In the genomic region with DNA sequence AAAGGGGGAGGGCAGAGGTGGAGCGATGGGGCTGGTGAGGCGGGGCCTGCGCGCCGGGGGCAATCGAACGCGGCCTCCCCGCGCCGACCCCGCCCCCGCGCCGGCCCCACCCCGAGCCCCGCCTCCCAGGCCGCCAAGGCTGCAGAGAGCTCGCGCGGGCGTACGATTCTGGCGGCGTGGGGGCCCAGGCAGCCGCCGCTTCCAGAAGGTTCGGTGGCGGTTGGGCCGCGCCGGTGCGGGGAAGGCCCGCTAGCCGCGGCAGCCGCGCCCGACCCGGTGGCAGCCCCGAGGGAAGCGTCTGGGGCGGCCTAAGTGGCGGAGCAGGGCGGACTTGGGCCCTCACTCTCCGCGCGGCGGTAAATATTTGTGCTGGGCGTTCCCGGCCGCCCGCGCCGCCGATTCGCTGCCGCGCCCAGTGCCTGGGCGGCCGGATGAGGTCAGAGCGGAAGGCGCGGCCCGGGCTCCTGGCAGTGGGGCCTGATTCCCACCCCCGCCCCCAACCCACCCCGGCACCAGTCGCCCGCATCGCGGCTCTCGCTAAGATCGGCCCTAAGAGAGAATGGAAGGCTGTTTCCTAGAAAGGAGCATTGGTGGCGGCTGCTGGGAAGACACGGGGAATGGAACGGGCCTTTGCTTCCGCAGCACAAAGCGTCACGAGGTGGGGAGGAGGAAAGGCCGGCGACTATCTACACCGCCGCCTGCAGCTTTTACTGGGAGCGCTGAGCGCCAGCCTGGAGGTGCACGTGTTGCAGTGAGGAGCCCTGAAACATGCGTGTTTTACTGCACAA, we compare ENCODE assay signal across 8 cellular contexts. TPM values are rescaled to one million over a fixed set of nuclear protein-coding genes. Genes with fewer than 3 reads are reported as not detected.
A peak's percentile ranks its signal among the peaks of the same experiment; 100 is the strongest.
DNase-seq lines count a peak whose midpoint lies in the region; TF ChIP-seq lines count a peak whose summit lies in the region.

ACOT7 (minus strand) TSS at position 368 of the 788 bp plus-strand sequence. CDS start 368 bp downstream, outside the sequence.

- no peak for TF ChIP-seq CTCF in GM10248 (IDR thresholded peaks at IDR 0.05; ENCODE audit: control extremely low read depth, extremely low read depth, low read depth, missing control alignments)
- peak; percentile 8 for TF ChIP-seq CTCF in HFF-Myc (IDR thresholded peaks at IDR 0.05; ENCODE audit: low read depth, low read length, missing control alignments)
- TF ChIP-seq CTCF in parathyroid adenoma (IDR thresholded peaks at IDR 0.05) = no peak
- peak in 3 of 5 experiments; percentile 22 to 37 (median 33) for TF ChIP-seq CTCF in tibial nerve (IDR thresholded peaks at IDR 0.05)

- H3K4me3 Mint-ChIP-seq in activated naive CD8-positive, alpha-beta T cell = peak within 1 kb of the TSS; percentile 88

- no peaks in the 10 kb centered on the region for H3K27me3 Mint-ChIP-seq in activated naive CD8-positive, alpha-beta T cell

- peaks cover 22% of the 10 kb centered on the region for H3K4me1 Mint-ChIP-seq in activated naive CD8-positive, alpha-beta T cell (ENCODE audit: low read depth)

- peak within 1 kb of the TSS; percentile 93 for H3K27ac Mint-ChIP-seq in activated naive CD8-positive, alpha-beta T cell

- TF ChIP-seq POLR2A in tibial nerve (IDR thresholded peaks at IDR 0.05) = peak; percentile 58 to 77

- TF ChIP-seq EP300 in tibial nerve (IDR thresholded peaks at IDR 0.05) = peak in 1 of 2 donors; percentile 72

- H3K4me3 ChIP-seq in HFF-Myc (replicated peaks; ENCODE audit: low read depth, low read length) (peak within 1 kb of the TSS; percentile 60), parathyroid adenoma (ENCODE audit: low read depth, low read length) (peak within 1 kb of the TSS; percentile 57), tibial nerve (peak within 1 kb of the TSS; percentile 42 to 79 (median 64))

- H2AFZ ChIP-seq in parathyroid adenoma = peak within 1 kb of the TSS; percentile 83

- DNase-seq in GM10248 (ENCODE audit: extremely low spot score) (peak; percentile 97), HFF-Myc (ENCODE audit: extremely low read depth, low read depth) (peak; percentile 29), MV-4-11 (lab: John Stamatoyannopoulos, UW) (peak; percentile 78), SKM-1 treated with dmso at 0.1 percent for 144 hours (lab: John Stamatoyannopoulos, UW; ENCODE audit: unreplicated experiment) (peak; percentile 90), head of caudate nucleus (peak; percentile 76 to 97 (median 92)), tibial nerve (ENCODE audit: low spot score in 2 of 2) (peak; percentile 76 to 80)

- H3K9me3 ChIP-seq in parathyroid adenoma (ENCODE audit: control insufficient read depth, low read length) = no peaks in the 10 kb centered on the region
- H3K9me3 ChIP-seq in tibial nerve = no peaks in the 10 kb centered on the region

- no peaks in the 10 kb centered on the region for H3K79me2 ChIP-seq in parathyroid adenoma

- POLR2A ChIA-PET in GM10248 (lab: Yijun Ruan, JAX) = interaction anchor here (0.6 to 1.1 kb wide), 12 partner anchors 10 to 414 kb away, joined by 3 to 7 read pairs (median 4); partner anchors contain the start of gene HES2

- H3K9me3 Mint-ChIP-seq in activated naive CD8-positive, alpha-beta T cell (ENCODE audit: low read depth) = no peaks in the 10 kb centered on the region

- H3K4me2 ChIP-seq in parathyroid adenoma (ENCODE audit: low read length) = peak within 1 kb of the TSS; percentile 72

- 0 to 1% methylated on average over 8 to 38 of the region's 87 CpGs for WGBS in tibial nerve, 2 donors

- no peak within 1 kb of the TSS for H3K9ac ChIP-seq in parathyroid adenoma

- H3K27ac ChIP-seq in parathyroid adenoma (peak within 1 kb of the TSS; percentile 90), tibial nerve (peak within 1 kb of the TSS; percentile 94 to 99 (median 96))

- H3K27me3 ChIP-seq in parathyroid adenoma (ENCODE audit: control insufficient read depth, insufficient read depth, low read length) (no peaks in the 10 kb centered on the region), tibial nerve (no peaks in the 10 kb centered on the region)

- H3K36me3 Mint-ChIP-seq in activated naive CD8-positive, alpha-beta T cell = peaks cover 2% of the 10 kb centered on the region

- peaks cover 2% of the 10 kb centered on the region for H3K4me1 ChIP-seq in parathyroid adenoma
- peaks cover 0 to 17% (median 10%) of the 10 kb centered on the region in 4 donors for H3K4me1 ChIP-seq in tibial nerve

- CTCF ChIA-PET in GM10248 (lab: Yijun Ruan, JAX) = interaction anchor here (0.9 to 6.2 kb wide), 12 partner anchors 9 to 147 kb away, joined by 3 to 47 read pairs (median 4); no protein-coding TSS in a partner anchor

- intact Hi-C loops in head of caudate nucleus (cut with DNase I) = no loop called here

- H3K36me3 ChIP-seq in parathyroid adenoma (ENCODE audit: control insufficient read depth, insufficient read depth, low read length) (no peaks in the 10 kb centered on the region), tibial nerve (no peaks in the 10 kb centered on the region)

RNA-seq across cellular contexts. Expression of gene ACOT7, which starts in this region (rescaled TPM):
- 10 to 100 TPM; 18.6 to 29.4 (median 23.2) TPM for total RNA-seq in tibial nerve

Comparison
In these comparisons a context has a peak if more than half of its experiments do, and no peak if none do; other contexts are left out.
1. Peak in every context shown above with its lines: DNase-seq, H3K4me3 ChIP-seq and H3K27ac ChIP-seq.
2. DNase-seq: peak in every context shown above with its lines; median percentile 97 in GM10248; 92 in head of caudate nucleus; 90 in SKM-1 treated with dmso at 0.1 percent for 144 hours; 78 in MV-4-11; 78 in tibial nerve; 29 in HFF-Myc.
3. CTCF ChIP-seq: peak in HFF-Myc (single experiment) and tibial nerve (3 of 5); none in GM10248 (single experiment) and parathyroid adenoma (single experiment).